ENCODE assay signal across 18 cellular contexts in genomic region chr5:32842798-32843531, GRCh38.
A peak's percentile ranks its signal among the peaks of the same experiment; 100 is the strongest.
DNase-seq lines count a peak whose midpoint lies in the region; ATAC-seq and TF ChIP-seq lines count a peak whose summit lies in the region.
"Had no signal": no experiment of that assay in that cellular context is flagged by ENCODE, and none has a peak within 500 bp of the region (broad histone marks: within the 10 kb centered on the region; RNA-seq: fewer than 3 reads in every experiment).

No MANE protein-coding gene starts in this region.

- WGBS in mammary epithelial cell (ENCODE audit: low coverage, missing lambda C conversion rate) = 51% methylated on average over 7 of the region's 8 CpGs

- H3K4me1 ChIP-seq in mammary epithelial cell (ENCODE audit: insufficient read depth, low read length) = no peaks in the 10 kb centered on the region
- H3K4me1 ChIP-seq in lower lobe of right lung = no peaks in the 10 kb centered on the region
- H3K4me1 ChIP-seq in vagina = peaks cover 19% of the 10 kb centered on the region
- H3K4me1 ChIP-seq in gastrocnemius medialis = no peaks in the 10 kb centered on the region
- H3K4me1 ChIP-seq: uterus had no signal

- TF ChIP-seq POLR2A in vagina (IDR thresholded peaks at IDR 0.05) (no peak), gastrocnemius medialis (IDR thresholded peaks at IDR 0.05) (no peak)

- ATAC-seq in left ventricle myocardium superior (peak; percentile 28), Right ventricle myocardium inferior (no peak), lower lobe of right lung (peak; percentile 60 to 70), gastrocnemius medialis (no peak), GM21526 (IDR thresholded peaks at IDR 0.05; ENCODE audit: low FRiP score, unreplicated experiment) (no peak)
- ATAC-seq: activated naive CD8-positive, alpha-beta T cell treated with anti-CD3 and anti-CD28 coated beads, Interleukin-2, amount 50 U/mL, for 24 hours; stimulated activated naive B cell treated with anti-CD40 and anti-IgM and Interleukin-4, amounts not matched to agents 10 μg/mL and 1 μg/mL and 100 μg/mL, for 72 hours had no signal

- H3K27ac ChIP-seq in mammary epithelial cell (ENCODE audit: insufficient read depth, low read depth, low read length) = no peak overlapping the region
- H3K27ac ChIP-seq in lower lobe of right lung = peak overlapping the region; percentile 37
- H3K27ac ChIP-seq in vagina = peak overlapping the region; percentile 23
- H3K27ac ChIP-seq in gastrocnemius medialis = no peak overlapping the region

- DNase-seq in left ventricle myocardium superior (no peak), Right ventricle myocardium inferior (ENCODE audit: missing footprints) (no peak), mammary epithelial cell (peak; percentile 25), lower lobe of right lung (peak; percentile 44), vagina (ENCODE audit: extremely low spot score in 2 of 2) (no peak), gastrocnemius medialis (no peak), G401 (ENCODE audit: low spot score) (no peak)
- DNase-seq: activated CD4-positive, alpha-beta T cell treated with anti-CD3 and anti-CD28 coated beads, Interleukin-2, amount 10 ng/mL, durations not matched to agents 24 days and 14 days; activated naive CD8-positive, alpha-beta T cell treated with anti-CD3 and anti-CD28 coated beads, Interleukin-2, amount 50 U/mL, for 24 hours; activated T-cell treated with anti-CD3 and anti-CD28 coated beads, Interleukin-2, amount 50 U/mL, for 1 hour; CD8-positive, alpha-beta memory T cell; central memory CD4-positive, alpha-beta T cell; GOT3; NCI-H1048; NCI-H748 treated with DMSO at 0.1 percent for 48 hours; stimulated activated naive B cell treated with anti-CD40 and anti-IgM and Interleukin-4, amounts not matched to agents 10 μg/mL and 1 μg/mL and 100 μg/mL, for 72 hours had no signal

- no peak for TF ChIP-seq CTCF in mammary epithelial cell (conservative IDR thresholded peaks at IDR 0.05 in 1 of 2, IDR thresholded peaks at IDR 0.05 in 1 of 2; ENCODE audit: extremely low read depth in 1 of 2, insufficient read depth in 1 of 2, low read depth in 1 of 2, low read length in 2 of 2)
- TF ChIP-seq CTCF in lower lobe of right lung (IDR thresholded peaks at IDR 0.05) = no peak
- no peak for TF ChIP-seq CTCF in vagina (IDR thresholded peaks at IDR 0.05)
- no peak for TF ChIP-seq CTCF in gastrocnemius medialis (IDR thresholded peaks at IDR 0.05 in 4 of 5, conservative IDR thresholded peaks at IDR 0.05 in 1 of 5)

- H3K36me3 ChIP-seq in mammary epithelial cell (ENCODE audit: insufficient read depth, low read length) (no peaks in the 10 kb centered on the region), lower lobe of right lung (no peaks in the 10 kb centered on the region), vagina (no peaks in the 10 kb centered on the region), gastrocnemius medialis (no peaks in the 10 kb centered on the region)
- H3K36me3 ChIP-seq: uterus had no signal

- H3K9ac ChIP-seq in mammary epithelial cell (ENCODE audit: insufficient read depth, low read length) = no peak overlapping the region

- H3K4me3 ChIP-seq in mammary epithelial cell (replicated peaks in 1 of 3; ENCODE audit: insufficient read depth in 1 of 3, low read depth in 2 of 3, low read length in 3 of 3) = no peak overlapping the region
- no peak overlapping the region for H3K4me3 ChIP-seq in lower lobe of right lung
- no peak overlapping the region for H3K4me3 ChIP-seq in vagina
- H3K4me3 ChIP-seq in gastrocnemius medialis = no peak overlapping the region
- H3K4me3 ChIP-seq: uterus had no signal

- no peaks in the 10 kb centered on the region for H4K20me1 ChIP-seq in mammary epithelial cell (ENCODE audit: insufficient read depth, low read length)

- BruUV-seq in mammary epithelial cell (replicated peaks; lab: Mats Ljungman, UMichigan) = no TSS peak

- H2AFZ ChIP-seq in mammary epithelial cell (ENCODE audit: low read depth, low read length) = no peak overlapping the region

- no peaks in the 10 kb centered on the region for H3K79me2 ChIP-seq in mammary epithelial cell (ENCODE audit: insufficient read depth, low read length)

- intact Hi-C loops in left ventricle myocardium superior (cut with micrococcal nuclease) = no loop called here
- intact Hi-C loops in Right ventricle myocardium inferior (cut with DNase I) = no loop called here
- intact Hi-C loops in mammary epithelial cell (cut with micrococcal nuclease) = no loop called here
- intact Hi-C loops in lower lobe of right lung (cut with DNase I) = no loop called here
- intact Hi-C loops in vagina (cut with DNase I) = no loop called here
- intact Hi-C loops in gastrocnemius medialis (cut with DNase I; ENCODE audit: low total_unique reads) = no loop called here

- no peaks in the 10 kb centered on the region for H3K27me3 ChIP-seq in mammary epithelial cell (ENCODE audit: insufficient read depth, low read length)
- no peaks in the 10 kb centered on the region for H3K27me3 ChIP-seq in lower lobe of right lung (ENCODE audit: low read depth)
- H3K27me3 ChIP-seq in vagina = no peaks in the 10 kb centered on the region
- no peaks in the 10 kb centered on the region for H3K27me3 ChIP-seq in gastrocnemius medialis
- H3K27me3 ChIP-seq: uterus had no signal

- dilution Hi-C loops in mammary epithelial cell (cut with HindIII; ENCODE audit: low sequenced_read_pairs) = no loop called here

- CTCF ChIA-PET in mammary epithelial cell (lab: Charles Lee; ENCODE audit: low non-redundant PET) = no interaction called here

- no peak overlapping the region for H3K4me2 ChIP-seq in mammary epithelial cell (ENCODE audit: insufficient read depth, low read depth, low read length)

- in situ Hi-C loops in mammary epithelial cell (cut with MboI; ENCODE audit: low sequenced_read_pairs in 2 of 2) = no loop called here
- in situ Hi-C loops in gastrocnemius medialis (cut with MboI; ENCODE audit: low sequenced_read_pairs in 4 of 4) = no loop called here
- in situ Hi-C loops in G401 (cut with HindIII; ENCODE audit: low sequenced_read_pairs) = no loop called here

- H3K9me3 ChIP-seq in mammary epithelial cell (replicated peaks; ENCODE audit: insufficient read depth, low read length) = no peaks in the 10 kb centered on the region
- H3K9me3 ChIP-seq in lower lobe of right lung = no peaks in the 10 kb centered on the region
- no peaks in the 10 kb centered on the region for H3K9me3 ChIP-seq in vagina
- no peaks in the 10 kb centered on the region for H3K9me3 ChIP-seq in gastrocnemius medialis
- H3K9me3 ChIP-seq: uterus had no signal

Comparison
In these comparisons a context has a peak if more than half of its experiments do, and no peak if none do; other contexts are left out.
1. ATAC-seq: peak in left ventricle myocardium superior (single experiment) and lower lobe of right lung (2 of 2); none in Right ventricle myocardium inferior (single experiment), gastrocnemius medialis (0 of 2) and GM21526 (single experiment).
2. DNase-seq: peak in mammary epithelial cell (single experiment) and lower lobe of right lung (single experiment); none in left ventricle myocardium superior (single experiment), Right ventricle myocardium inferior (single experiment), vagina (0 of 2), gastrocnemius medialis (0 of 2) and G401 (single experiment).
3. H3K27ac ChIP-seq: peak in lower lobe of right lung (single experiment) and vagina (single experiment); none in mammary epithelial cell (single experiment) and gastrocnemius medialis (0 of 4).